1 cellular context compared by ENCODE assay signal in genomic region chr6:31227143-31227542, GRCh38.
TF ChIP-seq lines count a peak whose summit lies in the region.

No MANE protein-coding gene starts in this region.

TF ChIP-seq in GM23338, 12 proteins besides CTCF, POLR2A, EP300 and RAD21:
- TF ChIP-seq JUNB (IDR thresholded peaks at IDR 0.05; ENCODE audit: unreplicated experiment): no peak
- no peak for TF ChIP-seq POLR2AphosphoS5 (IDR thresholded peaks at IDR 0.05; ENCODE audit: low read depth)
- TF ChIP-seq NANOG (IDR thresholded peaks at IDR 0.05; ENCODE audit: borderline replicate concordance): no peak
